Comparison of ENCODE assay signal across 20 cellular contexts in the genomic region with DNA sequence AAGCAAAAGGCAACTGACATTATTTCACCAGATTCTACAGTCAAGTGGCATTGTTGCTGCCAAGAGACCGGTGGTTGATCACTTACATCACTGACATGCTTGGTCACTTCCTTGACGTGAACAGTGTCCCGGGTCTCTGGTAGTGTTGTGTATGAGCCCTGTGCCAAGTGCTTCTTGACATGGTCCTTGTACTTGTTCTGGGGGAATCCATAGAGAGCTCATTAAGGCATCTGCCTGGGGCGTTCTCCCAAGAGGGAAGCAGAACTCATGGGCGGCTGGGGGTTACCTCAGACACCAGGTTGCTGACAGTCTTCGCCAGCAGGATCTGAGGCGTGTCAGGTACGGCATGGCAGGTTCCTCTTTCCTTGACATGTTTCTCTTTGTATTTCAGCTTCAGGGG.
DNase-seq lines count a peak whose midpoint lies in the region; ATAC-seq, FAIRE-seq and TF ChIP-seq lines count a peak whose summit lies in the region.
"Had no signal": no experiment of that assay in that cellular context is flagged by ENCODE, and none has a peak within 500 bp of the region (broad histone marks: within the 10 kb centered on the region; RNA-seq: fewer than 3 reads in every experiment).

No MANE protein-coding gene starts in this region.

- H3K27ac ChIP-seq in GM12878 (ENCODE audit: control insufficient read depth, insufficient read depth) = no peak overlapping the region
- H3K27ac ChIP-seq: 22Rv1, GM23248, RWPE1, SJCRH30 had no signal

- no peak for DNase-seq in activated naive CD8-positive, alpha-beta T cell treated with anti-CD3 and anti-CD28 coated beads, Interleukin-2, amount 50 U/mL, for 24 hours
- no peak for DNase-seq in activated naive CD8-positive, alpha-beta T cell treated with anti-CD3 and anti-CD28 coated beads for 36 hours
- DNase-seq in GM12878 (ENCODE audit: low read depth, low spot score) (no peak), memory B cell (ENCODE audit: low spot score in 2 of 2) (peak; percentile 45 to 48), Calu3 (no peak)
- DNase-seq in stimulated activated naive B cell treated with anti-CD40 and anti-IgM and Interleukin-4, amounts not matched to agents 10 μg/mL and 1 μg/mL and 100 μg/mL, for 72 hours = peak; percentile 41
- DNase-seq in stimulated activated naive CD8-positive, alpha-beta T cell treated with anti-CD3 and anti-CD28 coated beads, Interleukin-15, amount 100 ng/mL, for 72 hours = no peak
- DNase-seq: DMS 273 treated with DMSO at 0.1 percent for 48 hours, EL, GM23248, NCI-H1436 treated with DMSO at 0.1 percent for 48 hours, NCI-H2081, NCI-H510A, NCI-H82, PC-3, SJCRH30 had no signal

- H4K20me1 ChIP-seq in GM12878 (ENCODE audit: control insufficient read depth, insufficient read depth) = no peaks in the 10 kb centered on the region

- 31% methylated on average over 8 of the region's 8 CpGs for WGBS in GM12878 (ENCODE audit: insufficient coverage, insufficient replicate concordance, low lambda C conversion rate, missing lambda C conversion rate)

- no peaks in the 10 kb centered on the region for H3K4me1 Mint-ChIP-seq in activated naive CD8-positive, alpha-beta T cell treated with anti-CD3 and anti-CD28 coated beads, Interleukin-2, amount 50 U/mL, for 24 hours
- no peaks in the 10 kb centered on the region for H3K4me1 Mint-ChIP-seq in activated naive CD8-positive, alpha-beta T cell treated with anti-CD3 and anti-CD28 coated beads for 36 hours
- H3K4me1 Mint-ChIP-seq in memory B cell (peaks cover 11% of the 10 kb centered on the region), Calu3 (ENCODE audit: low read depth, unreplicated experiment) (no peaks in the 10 kb centered on the region)
- peaks cover 12 to 16% of the 10 kb centered on the region in 2 donors for H3K4me1 Mint-ChIP-seq in stimulated activated naive B cell treated with anti-CD40 and anti-IgM and Interleukin-4, amounts not matched to agents 10 μg/mL and 1 μg/mL and 100 μg/mL, for 72 hours
- no peaks in the 10 kb centered on the region for H3K4me1 Mint-ChIP-seq in stimulated activated naive CD8-positive, alpha-beta T cell treated with anti-CD3 and anti-CD28 coated beads, Interleukin-15, amount 100 ng/mL, for 72 hours

- intact Hi-C loops in GM12878 (cut with micrococcal nuclease; ENCODE audit: unreplicated experiment) = no loop called here
- intact Hi-C loops in Calu3 (cut with micrococcal nuclease; ENCODE audit: unreplicated experiment) = no loop called here

- TF ChIP-seq EP300 in GM12878 (IDR thresholded peaks at IDR 0.05; ENCODE audit: borderline replicate concordance in 1 of 2, control insufficient read depth in 1 of 2, low read depth in 2 of 2, low read length in 2 of 2) = no peak

- SMC1A ChIA-PET in GM12878 (lab: Charles Lee; ENCODE audit: uncharacterized antibody, unreplicated experiment) = interaction anchor here (0.6 kb wide), 1 partner anchor 274 kb away, joined by 3 read pairs; no protein-coding TSS in a partner anchor

- no peak for FAIRE-seq in GM12878 (lab: Jason Lieb, UNC)
- FAIRE-seq: K562 had no signal

- no peak overlapping the region for H3K9ac ChIP-seq in GM12878 (ENCODE audit: control insufficient read depth, insufficient read depth, low read length)
- H3K9ac ChIP-seq: GM23248 had no signal

- RAD21 ChIA-PET in GM12878 (lab: Charles Lee; ENCODE audit: unreplicated experiment) = no interaction called here

- no peaks in the 10 kb centered on the region for H3K79me2 ChIP-seq in GM12878 (ENCODE audit: control insufficient read depth, insufficient read depth, low read length)

- BruUV-seq in GM12878 (replicated peaks; lab: Mats Ljungman, UMichigan) = no TSS peak
- BruUV-seq in Calu3 (replicated peaks; lab: Mats Ljungman, UMichigan) = no TSS peak

- H3K36me3 Mint-ChIP-seq in activated naive CD8-positive, alpha-beta T cell treated with anti-CD3 and anti-CD28 coated beads, Interleukin-2, amount 50 U/mL, for 24 hours (ENCODE audit: low read depth) = no peaks in the 10 kb centered on the region
- H3K36me3 Mint-ChIP-seq in activated naive CD8-positive, alpha-beta T cell treated with anti-CD3 and anti-CD28 coated beads for 36 hours = no peaks in the 10 kb centered on the region
- peaks cover 2% of the 10 kb centered on the region for H3K36me3 Mint-ChIP-seq in memory B cell
- peaks cover 0 to 6% of the 10 kb centered on the region in 2 donors for H3K36me3 Mint-ChIP-seq in stimulated activated naive B cell treated with anti-CD40 and anti-IgM and Interleukin-4, amounts not matched to agents 10 μg/mL and 1 μg/mL and 100 μg/mL, for 72 hours
- no peaks in the 10 kb centered on the region for H3K36me3 Mint-ChIP-seq in Calu3 (ENCODE audit: insufficient read depth, unreplicated experiment)

- no peak for TF ChIP-seq POLR2A in GM12878 (IDR thresholded peaks at IDR 0.05; ENCODE audit: low read depth, low read length)

- no peak overlapping the region for H3K4me3 ChIP-seq in GM12878
- H3K4me3 ChIP-seq: GM23248, K562, SJCRH30 had no signal

- in situ Hi-C loops in GM12878 (cut with MboI) = no loop called here

- CTCF ChIA-PET in GM12878 (lab: Yijun Ruan, JAX) (interaction anchor here (1.4 kb wide), 1 partner anchor 29 kb away, joined by 3 read pairs; no protein-coding TSS in a partner anchor), Calu3 (lab: Charles Lee) (no interaction called here)

- ATAC-seq in activated naive CD8-positive, alpha-beta T cell treated with anti-CD3 and anti-CD28 coated beads, Interleukin-2, amount 50 U/mL, for 24 hours = peak; percentile 33
- ATAC-seq in GM12878 (peak; percentile 67), memory B cell (ENCODE audit: low read depth) (peak; percentile 89), GM21529 (IDR thresholded peaks at IDR 0.05; ENCODE audit: unreplicated experiment) (no peak)
- ATAC-seq in stimulated activated naive B cell treated with anti-CD40 and anti-IgM and Interleukin-4, amounts not matched to agents 10 μg/mL and 1 μg/mL and 100 μg/mL, for 72 hours (replicated peaks) = peak; percentile 87 to 94
- no peak for ATAC-seq in stimulated activated naive CD8-positive, alpha-beta T cell treated with anti-CD3 and anti-CD28 coated beads, Interleukin-15, amount 100 ng/mL, for 72 hours
- ATAC-seq: PC-3 had no signal

- no peaks in the 10 kb centered on the region for H3K9me3 ChIP-seq in GM12878 (replicated peaks; ENCODE audit: control insufficient read depth, insufficient read depth, low read length)
- H3K9me3 ChIP-seq: SJCRH30 had no signal

- TF ChIP-seq RAD21 in GM12878 (IDR thresholded peaks at IDR 0.05; ENCODE audit: insufficient read depth, low read depth, low read length) = no peak

- H3K4me1 ChIP-seq in GM12878 (ENCODE audit: control insufficient read depth, insufficient read depth, low read length) = no peaks in the 10 kb centered on the region
- H3K4me1 ChIP-seq: SJCRH30 had no signal

- H3K9me3 Mint-ChIP-seq in activated naive CD8-positive, alpha-beta T cell treated with anti-CD3 and anti-CD28 coated beads, Interleukin-2, amount 50 U/mL, for 24 hours = no peaks in the 10 kb centered on the region
- no peaks in the 10 kb centered on the region for H3K9me3 Mint-ChIP-seq in activated naive CD8-positive, alpha-beta T cell treated with anti-CD3 and anti-CD28 coated beads for 36 hours
- no peaks in the 10 kb centered on the region for H3K9me3 Mint-ChIP-seq in memory B cell
- no peaks in the 10 kb centered on the region for H3K9me3 Mint-ChIP-seq in stimulated activated naive B cell treated with anti-CD40 and anti-IgM and Interleukin-4, amounts not matched to agents 10 μg/mL and 1 μg/mL and 100 μg/mL, for 72 hours
- no peaks in the 10 kb centered on the region for H3K9me3 Mint-ChIP-seq in Calu3 (ENCODE audit: low read depth, unreplicated experiment)
- no peaks in the 10 kb centered on the region for H3K9me3 Mint-ChIP-seq in stimulated activated naive CD8-positive, alpha-beta T cell treated with anti-CD3 and anti-CD28 coated beads, Interleukin-15, amount 100 ng/mL, for 72 hours

- POLR2A ChIA-PET in GM12878 (lab: Charles Lee) = no interaction called here

- H3K27me3 ChIP-seq in GM12878 (replicated peaks in 1 of 2; ENCODE audit: control insufficient read depth in 2 of 2, insufficient read depth in 2 of 2, low read length in 1 of 2) = no peaks in the 10 kb centered on the region
- H3K27me3 ChIP-seq: SJCRH30 had no signal

- H3K36me3 ChIP-seq in GM12878 (ENCODE audit: control insufficient read depth in 2 of 2, insufficient read depth in 2 of 2, low read length in 1 of 2) = no peaks in the 10 kb centered on the region

- no peak overlapping the region for H3K27ac Mint-ChIP-seq in activated naive CD8-positive, alpha-beta T cell treated with anti-CD3 and anti-CD28 coated beads, Interleukin-2, amount 50 U/mL, for 24 hours
- no peak overlapping the region for H3K27ac Mint-ChIP-seq in activated naive CD8-positive, alpha-beta T cell treated with anti-CD3 and anti-CD28 coated beads for 36 hours
- H3K27ac Mint-ChIP-seq in memory B cell (peak overlapping the region; percentile 82), Calu3 (ENCODE audit: unreplicated experiment) (no peak overlapping the region)
- peak overlapping the region; percentile 86 for H3K27ac Mint-ChIP-seq in stimulated activated naive B cell treated with anti-CD40 and anti-IgM and Interleukin-4, amounts not matched to agents 10 μg/mL and 1 μg/mL and 100 μg/mL, for 72 hours
- no peak overlapping the region for H3K27ac Mint-ChIP-seq in stimulated activated naive CD8-positive, alpha-beta T cell treated with anti-CD3 and anti-CD28 coated beads, Interleukin-15, amount 100 ng/mL, for 72 hours

- H3K4me3 Mint-ChIP-seq in activated naive CD8-positive, alpha-beta T cell treated with anti-CD3 and anti-CD28 coated beads, Interleukin-2, amount 50 U/mL, for 24 hours = no peak overlapping the region
- H3K4me3 Mint-ChIP-seq in activated naive CD8-positive, alpha-beta T cell treated with anti-CD3 and anti-CD28 coated beads for 36 hours = no peak overlapping the region
- H3K4me3 Mint-ChIP-seq in memory B cell (peak overlapping the region; percentile 37), Calu3 (ENCODE audit: low read depth, unreplicated experiment) (no peak overlapping the region)
- H3K4me3 Mint-ChIP-seq in stimulated activated naive B cell treated with anti-CD40 and anti-IgM and Interleukin-4, amounts not matched to agents 10 μg/mL and 1 μg/mL and 100 μg/mL, for 72 hours = peak overlapping the region; percentile 57 to 62
- no peak overlapping the region for H3K4me3 Mint-ChIP-seq in stimulated activated naive CD8-positive, alpha-beta T cell treated with anti-CD3 and anti-CD28 coated beads, Interleukin-15, amount 100 ng/mL, for 72 hours

- no peak overlapping the region for H3K4me2 ChIP-seq in GM12878 (ENCODE audit: control insufficient read depth, insufficient read depth)

- TF ChIP-seq CTCF in GM12878 (IDR thresholded peaks at IDR 0.05 in 2 of 3, conservative IDR thresholded peaks at IDR 0.05 in 1 of 3; ENCODE audit: control insufficient read depth in 2 of 3, extremely low read depth in 1 of 3, insufficient read depth in 1 of 3, low read depth in 3 of 3, low read length in 3 of 3) (no peak), Calu3 (IDR thresholded peaks at IDR 0.05; ENCODE audit: unreplicated experiment) (no peak)

- H2AFZ ChIP-seq in GM12878 (ENCODE audit: control insufficient read depth, low read depth, low read length) = no peak overlapping the region
- H2AFZ ChIP-seq: GM23248 had no signal

- H3K27me3 Mint-ChIP-seq in activated naive CD8-positive, alpha-beta T cell treated with anti-CD3 and anti-CD28 coated beads, Interleukin-2, amount 50 U/mL, for 24 hours = no peaks in the 10 kb centered on the region
- no peaks in the 10 kb centered on the region for H3K27me3 Mint-ChIP-seq in activated naive CD8-positive, alpha-beta T cell treated with anti-CD3 and anti-CD28 coated beads for 36 hours
- H3K27me3 Mint-ChIP-seq in memory B cell = no peaks in the 10 kb centered on the region
- H3K27me3 Mint-ChIP-seq in stimulated activated naive B cell treated with anti-CD40 and anti-IgM and Interleukin-4, amounts not matched to agents 10 μg/mL and 1 μg/mL and 100 μg/mL, for 72 hours = no peaks in the 10 kb centered on the region
- no peaks in the 10 kb centered on the region for H3K27me3 Mint-ChIP-seq in Calu3 (ENCODE audit: unreplicated experiment)
- no peaks in the 10 kb centered on the region for H3K27me3 Mint-ChIP-seq in stimulated activated naive CD8-positive, alpha-beta T cell treated with anti-CD3 and anti-CD28 coated beads, Interleukin-15, amount 100 ng/mL, for 72 hours

Comparison
In these comparisons a context has a peak if more than half of its experiments do, and no peak if none do; other contexts are left out.
1. ATAC-seq: peak in activated naive CD8-positive, alpha-beta T cell treated with anti-CD3 and anti-CD28 coated beads, Interleukin-2, amount 50 U/mL, for 24 hours (single experiment), GM12878 (single experiment), memory B cell (single experiment) and stimulated activated naive B cell treated with anti-CD40 and anti-IgM and Interleukin-4, amounts not matched to agents 10 μg/mL and 1 μg/mL and 100 μg/mL, for 72 hours (2 of 2); none in GM21529 (single experiment) and stimulated activated naive CD8-positive, alpha-beta T cell treated with anti-CD3 and anti-CD28 coated beads, Interleukin-15, amount 100 ng/mL, for 72 hours (single experiment).
2. DNase-seq: peak in memory B cell (2 of 2) and stimulated activated naive B cell treated with anti-CD40 and anti-IgM and Interleukin-4, amounts not matched to agents 10 μg/mL and 1 μg/mL and 100 μg/mL, for 72 hours (single experiment); none in activated naive CD8-positive, alpha-beta T cell treated with anti-CD3 and anti-CD28 coated beads, Interleukin-2, amount 50 U/mL, for 24 hours (single experiment), activated naive CD8-positive, alpha-beta T cell treated with anti-CD3 and anti-CD28 coated beads for 36 hours (single experiment), GM12878 (single experiment), Calu3 (single experiment) and stimulated activated naive CD8-positive, alpha-beta T cell treated with anti-CD3 and anti-CD28 coated beads, Interleukin-15, amount 100 ng/mL, for 72 hours (0 of 2).
3. H3K27ac Mint-ChIP-seq: peak in memory B cell (single experiment) and stimulated activated naive B cell treated with anti-CD40 and anti-IgM and Interleukin-4, amounts not matched to agents 10 μg/mL and 1 μg/mL and 100 μg/mL, for 72 hours (single experiment); none in activated naive CD8-positive, alpha-beta T cell treated with anti-CD3 and anti-CD28 coated beads, Interleukin-2, amount 50 U/mL, for 24 hours (single experiment), activated naive CD8-positive, alpha-beta T cell treated with anti-CD3 and anti-CD28 coated beads for 36 hours (single experiment), Calu3 (single experiment) and stimulated activated naive CD8-positive, alpha-beta T cell treated with anti-CD3 and anti-CD28 coated beads, Interleukin-15, amount 100 ng/mL, for 72 hours (0 of 2).
4. H3K4me3 Mint-ChIP-seq: peak in memory B cell (single experiment) and stimulated activated naive B cell treated with anti-CD40 and anti-IgM and Interleukin-4, amounts not matched to agents 10 μg/mL and 1 μg/mL and 100 μg/mL, for 72 hours (2 of 2); none in activated naive CD8-positive, alpha-beta T cell treated with anti-CD3 and anti-CD28 coated beads, Interleukin-2, amount 50 U/mL, for 24 hours (single experiment), activated naive CD8-positive, alpha-beta T cell treated with anti-CD3 and anti-CD28 coated beads for 36 hours (single experiment), Calu3 (single experiment) and stimulated activated naive CD8-positive, alpha-beta T cell treated with anti-CD3 and anti-CD28 coated beads, Interleukin-15, amount 100 ng/mL, for 72 hours (0 of 2).